In the genomic region with DNA sequence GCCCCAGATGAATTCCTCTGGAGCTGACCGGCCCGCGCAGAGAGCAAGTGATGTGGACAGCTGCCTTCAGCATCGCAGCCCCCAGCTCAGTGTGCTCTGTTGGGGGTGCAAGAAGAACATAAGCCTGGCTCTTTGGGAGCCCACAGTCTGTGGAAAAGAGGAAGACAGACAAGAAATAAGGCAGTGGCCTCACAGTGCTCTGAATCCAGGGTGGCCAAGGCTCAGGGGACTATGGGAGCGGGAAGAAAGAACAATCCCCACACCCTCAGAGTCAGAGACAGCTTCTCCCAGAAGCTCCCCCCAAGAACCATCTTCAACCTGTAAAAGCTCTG, we compare ENCODE assay signal across 8 cellular contexts. TPM values are rescaled to one million over a fixed set of nuclear protein-coding genes. Genes with fewer than 3 reads are reported as not detected.
DNase-seq lines count a peak whose midpoint lies in the region; ATAC-seq, FAIRE-seq and TF ChIP-seq lines count a peak whose summit lies in the region.

No MANE protein-coding gene starts in this region.

- peak; percentile 50 for TF ChIP-seq CTCF in 22Rv1 (IDR thresholded peaks at IDR 0.05)
- TF ChIP-seq CTCF in bronchial epithelial cell (IDR thresholded peaks at IDR 0.05; ENCODE audit: insufficient read depth, low read length, severe bottlenecking): no peak

- peaks cover 36 to 63% (median 53%) of the 10 kb centered on the region in 7 donors for H3K4me1 Mint-ChIP-seq in naive thymus-derived CD4-positive, alpha-beta T cell

- H3K4me3 Mint-ChIP-seq in naive thymus-derived CD4-positive, alpha-beta T cell: peak overlapping the region; percentile 96 to 100 (median 98)

- FAIRE-seq in bronchial epithelial cell (lab: Jason Lieb, UNC): no peak

- H3K27me3 Mint-ChIP-seq in naive thymus-derived CD4-positive, alpha-beta T cell: no peaks in the 10 kb centered on the region

- H3K27ac ChIP-seq in 22Rv1: peak overlapping the region; percentile 97
- peak overlapping the region; percentile 79 for H3K27ac ChIP-seq in naive thymus-derived CD4-positive, alpha-beta T cell (ENCODE audit: low read depth, low read length)

- DNase-seq in Jurkat, Clone E6-1 (ENCODE audit: low read depth, low spot score): no peak
- DNase-seq in bronchial epithelial cell (ENCODE audit: low read depth) (no peak), AG08396 (ENCODE audit: low spot score) (no peak), ureter (ENCODE audit: low spot score) (no peak), DMS 273 treated with DMSO at 0.1 percent for 48 hours (lab: John Stamatoyannopoulos, UW) (no peak)
- no peak for DNase-seq in naive thymus-derived CD4-positive, alpha-beta T cell

- H3K9me3 Mint-ChIP-seq in naive thymus-derived CD4-positive, alpha-beta T cell: peaks cover 0 to 2% (median 0%) of the 10 kb centered on the region in 11 donors

- ATAC-seq in naive thymus-derived CD4-positive, alpha-beta T cell: no peak
- no peak for ATAC-seq in GM18873 (IDR thresholded peaks at IDR 0.05; ENCODE audit: low FRiP score, unreplicated experiment)

- POLR2A ChIA-PET in naive thymus-derived CD4-positive, alpha-beta T cell (lab: Charles Lee): interaction anchor here (0.6 to 9.3 kb wide), 14 partner anchors 10 to 1038 kb away, joined by 3 to 213 read pairs (median 5); a partner anchor contains a TSS

- CTCF ChIA-PET in naive thymus-derived CD4-positive, alpha-beta T cell (lab: Charles Lee): interaction anchor here (0.6 to 10.2 kb wide), 13 partner anchors 9 to 1039 kb away, joined by 3 to 150 read pairs (median 7); a partner anchor contains a TSS

- H3K4me1 ChIP-seq in naive thymus-derived CD4-positive, alpha-beta T cell (ENCODE audit: control insufficient read depth in 2 of 2, insufficient read depth in 2 of 2, low read length in 2 of 2): peaks cover 33 to 50% of the 10 kb centered on the region in 2 donors

- peak overlapping the region in 8 of 9 donors; percentile 91 to 99 (median 98) for H3K27ac Mint-ChIP-seq in naive thymus-derived CD4-positive, alpha-beta T cell

- H3K9me3 ChIP-seq in naive thymus-derived CD4-positive, alpha-beta T cell (ENCODE audit: control insufficient read depth in 2 of 3, low read length in 3 of 3): no peaks in the 10 kb centered on the region

- H3K4me3 ChIP-seq in Jurkat, Clone E6-1 (ENCODE audit: low read length): peak overlapping the region; percentile 99; the same call in 1 of the 2 replicates
- peak overlapping the region; percentile 61 for H3K4me3 ChIP-seq in bronchial epithelial cell (ENCODE audit: low read depth, low read length)
- H3K4me3 ChIP-seq in naive thymus-derived CD4-positive, alpha-beta T cell (ENCODE audit: low read length): peak overlapping the region; percentile 97

- intact Hi-C loops in naive thymus-derived CD4-positive, alpha-beta T cell (cut with micrococcal nuclease): loop anchor here in 1 of 2 donors (1.0 to 10.0 kb wide), 7 partner anchors 61 to 1598 kb away; a partner anchor contains a TSS

- H3K27me3 ChIP-seq in bronchial epithelial cell (ENCODE audit: control insufficient read depth, insufficient read depth, low read length): no peaks in the 10 kb centered on the region
- no peaks in the 10 kb centered on the region for H3K27me3 ChIP-seq in naive thymus-derived CD4-positive, alpha-beta T cell (ENCODE audit: control insufficient read depth in 2 of 2, insufficient read depth in 2 of 2, low read length in 2 of 2)

- H3K36me3 ChIP-seq in bronchial epithelial cell (ENCODE audit: control insufficient read depth, insufficient read depth, low read length): peaks cover 2% of the 10 kb centered on the region
- no peaks in the 10 kb centered on the region for H3K36me3 ChIP-seq in naive thymus-derived CD4-positive, alpha-beta T cell (ENCODE audit: control insufficient read depth in 2 of 3, insufficient read depth in 3 of 3, low read length in 3 of 3)

- H3K36me3 Mint-ChIP-seq in naive thymus-derived CD4-positive, alpha-beta T cell: peaks cover 0 to 10% (median 3%) of the 10 kb centered on the region in 5 donors

RNA-seq across cellular contexts. Expression of a gene that starts 0.3 kb away (rescaled TPM):
- polyA plus RNA-seq in Jurkat, Clone E6-1 (2012; ENCODE audit: insufficient read depth, insufficient read length): 26.4 TPM
- 28.5 and 37.6 TPM in 2 replicates for total RNA-seq in bronchial epithelial cell
- total RNA-seq in naive thymus-derived CD4-positive, alpha-beta T cell: 10 to 100 TPM; 13.3 to 34.2 (median 29.0) TPM
- polyA plus RNA-seq in naive thymus-derived CD4-positive, alpha-beta T cell: 10 to 100 TPM; 48.9 to 50.9 TPM
- total RNA-seq in ureter: 19.5 TPM

RNA-seq across cellular contexts. Expression of a gene that starts 2.5 kb away (rescaled TPM):
- 53.8 TPM for polyA plus RNA-seq in Jurkat, Clone E6-1 (2012; ENCODE audit: insufficient read depth, insufficient read length)
- 64.8 and 105 TPM in 2 replicates for total RNA-seq in bronchial epithelial cell
- total RNA-seq in naive thymus-derived CD4-positive, alpha-beta T cell: 10 to 100 TPM; 34.2 to 72.7 (median 62.0) TPM
- 10 to 100 TPM; 57.3 to 75.1 TPM for polyA plus RNA-seq in naive thymus-derived CD4-positive, alpha-beta T cell
- 77.0 TPM for total RNA-seq in ureter

RNA-seq across cellular contexts. Expression of a gene that starts 22.1 kb away (rescaled TPM):
- 58.0 TPM for polyA plus RNA-seq in Jurkat, Clone E6-1 (2012; ENCODE audit: insufficient read depth, insufficient read length)
- total RNA-seq in bronchial epithelial cell (11.6 and 12.9 TPM in 2 replicates), ureter (13.2 TPM)
- 10 to 100 TPM in 3 of 5 experiments, 1 to 10 TPM in 2; 5.8 to 24.6 (median 16.3) TPM for total RNA-seq in naive thymus-derived CD4-positive, alpha-beta T cell
- 1 to 10 TPM; 2.5 to 3.9 TPM for polyA plus RNA-seq in naive thymus-derived CD4-positive, alpha-beta T cell

RNA-seq across cellular contexts. Expression of a gene that starts 29.5 kb away (rescaled TPM):
- polyA plus RNA-seq in Jurkat, Clone E6-1 (2012; ENCODE audit: insufficient read depth, insufficient read length): 98.8 TPM
- total RNA-seq in bronchial epithelial cell (8.4 and 12.3 TPM in 2 replicates), ureter (58.5 TPM)
- 100 to 1,000 TPM; 117 to 171 (median 149) TPM for total RNA-seq in naive thymus-derived CD4-positive, alpha-beta T cell
- polyA plus RNA-seq in naive thymus-derived CD4-positive, alpha-beta T cell: 1 to 10 TPM; 7.1 to 8.4 TPM

RNA-seq across cellular contexts. Expression of a gene that starts 48.3 kb away (rescaled TPM):
- polyA plus RNA-seq in Jurkat, Clone E6-1 (2012; ENCODE audit: insufficient read depth, insufficient read length): 11.6 TPM
- total RNA-seq in bronchial epithelial cell: 2.6 and 3.2 TPM in 2 replicates
- 10 to 100 TPM in 2 of 5 experiments, 1 to 10 TPM in 3; 2.3 to 78.6 (median 9.1) TPM for total RNA-seq in naive thymus-derived CD4-positive, alpha-beta T cell
- polyA plus RNA-seq in naive thymus-derived CD4-positive, alpha-beta T cell: not detected
- 36.2 TPM for total RNA-seq in ureter
